13 cellular contexts compared by ENCODE assay signal in the genomic region with DNA sequence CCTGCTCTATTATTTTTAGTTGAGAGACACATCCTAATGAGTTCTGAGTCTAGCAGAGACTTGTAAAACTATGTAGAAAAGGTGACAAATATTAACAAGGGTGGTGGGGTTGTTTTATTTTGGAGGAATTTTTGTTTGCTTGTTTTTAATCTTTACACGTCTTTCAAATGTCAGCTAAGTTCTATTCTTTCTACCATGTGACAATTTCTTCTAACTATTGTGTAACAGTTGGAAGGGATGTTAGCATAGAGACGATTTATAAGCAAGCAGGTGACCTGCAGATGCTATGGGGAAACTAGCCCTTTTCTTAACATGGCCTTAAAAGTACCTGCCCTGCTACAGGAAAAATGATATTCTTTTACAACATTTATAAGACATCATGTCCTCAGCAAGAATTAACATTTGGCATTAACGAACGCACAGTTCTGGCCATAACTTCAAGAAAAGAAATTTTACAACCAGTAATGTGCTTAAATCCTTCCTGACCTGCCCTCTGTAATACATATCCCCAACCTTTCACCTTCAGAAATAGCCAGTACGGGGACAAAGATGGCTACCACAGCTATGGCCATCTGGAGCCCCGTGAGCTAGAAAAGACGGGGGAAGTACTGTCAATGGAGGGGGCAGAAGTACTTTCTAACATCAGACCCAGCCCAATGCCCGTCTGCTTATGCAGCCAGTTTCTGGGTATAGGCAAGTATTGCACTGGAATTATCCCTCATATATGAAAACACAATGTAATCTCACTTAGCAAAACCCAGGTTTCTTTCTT.
"Had no signal": no experiment of that assay in that cellular context is flagged by ENCODE, and none has a peak within 500 bp of the region (broad histone marks: within the 10 kb centered on the region; RNA-seq: fewer than 3 reads in every experiment).

No MANE protein-coding gene starts in this region.

- H3K27ac ChIP-seq: spleen, testis, vagina had no signal

- ATAC-seq: activated CD4-positive, alpha-beta T cell treated with anti-CD3 and anti-CD28 coated beads for 36 hours; activated CD8-positive, alpha-beta T cell treated with anti-CD3 and anti-CD28 coated beads for 36 hours; esophagus mucosa; right cardiac atrium had no signal

- H3K4me1 ChIP-seq: breast epithelium, spleen had no signal

- H3K4me3 ChIP-seq: breast epithelium, spleen, testis, vagina had no signal

- H3K27me3 ChIP-seq: breast epithelium, spleen, testis, vagina had no signal

- DNase-seq: activated CD4-positive, alpha-beta T cell treated with anti-CD3 and anti-CD28 coated beads for 36 hours; activated CD8-positive, alpha-beta memory T cell treated with anti-CD3 and anti-CD28 coated beads, Interleukin-2, amount 50 U/mL, for 4 hours; activated CD8-positive, alpha-beta T cell treated with anti-CD3 and anti-CD28 coated beads for 36 hours; activated naive CD8-positive, alpha-beta T cell treated with anti-CD3 and anti-CD28 coated beads, Interleukin-2, amount 10 ng/mL, durations not matched to agents 7 days and 5 days; anterior cingulate cortex; head of caudate nucleus; right cardiac atrium; spleen; stimulated activated naive CD4-positive, alpha-beta T cell treated with Interleukin-2 at 50 U/mL for 16 hours; testis had no signal

- H3K9me3 ChIP-seq: breast epithelium, spleen, testis, vagina had no signal

- H3K27ac Mint-ChIP-seq: activated CD4-positive, alpha-beta T cell treated with anti-CD3 and anti-CD28 coated beads for 36 hours; activated CD8-positive, alpha-beta T cell treated with anti-CD3 and anti-CD28 coated beads for 36 hours; activated naive CD8-positive, alpha-beta T cell treated with anti-CD3 and anti-CD28 coated beads, Interleukin-2, amount 10 ng/mL, durations not matched to agents 7 days and 5 days had no signal

- H3K27me3 Mint-ChIP-seq: activated naive CD8-positive, alpha-beta T cell treated with anti-CD3 and anti-CD28 coated beads, Interleukin-2, amount 10 ng/mL, durations not matched to agents 7 days and 5 days had no signal

- H3K4me3 Mint-ChIP-seq: activated CD4-positive, alpha-beta T cell treated with anti-CD3 and anti-CD28 coated beads for 36 hours; activated CD8-positive, alpha-beta T cell treated with anti-CD3 and anti-CD28 coated beads for 36 hours; activated naive CD8-positive, alpha-beta T cell treated with anti-CD3 and anti-CD28 coated beads, Interleukin-2, amount 10 ng/mL, durations not matched to agents 7 days and 5 days had no signal

- H3K36me3 Mint-ChIP-seq: activated naive CD8-positive, alpha-beta T cell treated with anti-CD3 and anti-CD28 coated beads, Interleukin-2, amount 10 ng/mL, durations not matched to agents 7 days and 5 days had no signal

- H3K4me1 Mint-ChIP-seq: activated CD4-positive, alpha-beta T cell treated with anti-CD3 and anti-CD28 coated beads for 36 hours; activated naive CD8-positive, alpha-beta T cell treated with anti-CD3 and anti-CD28 coated beads, Interleukin-2, amount 10 ng/mL, durations not matched to agents 7 days and 5 days had no signal

- H3K9me3 Mint-ChIP-seq: activated CD8-positive, alpha-beta T cell treated with anti-CD3 and anti-CD28 coated beads for 36 hours; activated naive CD8-positive, alpha-beta T cell treated with anti-CD3 and anti-CD28 coated beads, Interleukin-2, amount 10 ng/mL, durations not matched to agents 7 days and 5 days had no signal

- H3K36me3 ChIP-seq: breast epithelium, spleen, vagina had no signal
